1 cellular context compared by ENCODE assay signal in the genomic region with DNA sequence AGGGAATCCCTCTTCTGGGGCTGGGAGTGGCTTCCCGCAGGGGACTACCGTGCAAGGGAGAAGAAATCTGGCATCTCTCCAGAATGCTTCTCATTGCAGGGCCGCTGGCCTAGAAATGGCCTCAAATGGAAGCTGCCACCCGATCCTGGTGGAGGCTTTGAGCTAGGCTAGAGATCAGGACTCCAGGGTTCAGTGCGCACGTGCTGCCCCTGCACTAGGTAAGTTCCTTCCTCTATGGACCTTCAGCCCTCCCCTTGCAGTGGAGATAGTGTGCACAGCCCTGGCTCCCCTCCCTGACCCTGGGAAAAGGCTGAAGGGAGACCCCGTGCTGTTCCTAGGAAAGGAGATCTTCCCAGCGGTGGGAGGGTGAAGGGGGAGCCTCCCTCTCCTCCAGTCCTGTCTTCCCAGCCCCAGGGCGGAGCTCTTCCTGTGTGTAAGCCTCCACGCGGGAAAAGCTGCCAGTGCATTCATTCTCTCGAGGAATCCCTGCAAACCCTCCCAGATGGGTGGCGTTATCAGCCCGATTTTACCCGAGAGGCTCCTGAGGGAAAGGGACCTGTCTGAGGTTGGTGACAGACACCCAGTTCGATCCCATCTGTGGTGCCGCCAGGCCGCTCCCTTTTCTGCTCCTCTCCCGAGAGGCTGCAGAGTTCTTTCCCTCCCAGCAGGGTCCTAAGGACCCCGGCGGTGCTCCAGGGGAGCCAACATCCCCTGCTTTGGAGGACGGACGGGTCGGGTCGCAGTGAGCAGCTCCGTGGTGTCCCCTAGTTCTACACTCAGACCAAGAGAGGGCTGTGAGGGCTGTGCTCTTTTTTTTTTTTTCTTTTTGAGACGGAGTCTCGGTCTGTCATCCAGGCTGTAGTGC.
TF ChIP-seq lines count a peak whose summit lies in the region.

No MANE protein-coding gene starts in this region.

TF ChIP-seq in HEK293, 187 proteins besides CTCF, POLR2A, EP300 and RAD21 (continued from another document):
- TF ChIP-seq ZSCAN30 (tag by site-specific recombination; IDR thresholded peaks at IDR 0.05) (peak; percentile 94), OSR2 (tag by site-specific recombination; IDR thresholded peaks at IDR 0.05) (0 out of 2 replicates have a peak, but pooled peaks have one; percentile 21), ZNF76 (tag by site-specific recombination; IDR thresholded peaks at IDR 0.05; ENCODE audit: borderline replicate concordance, low read depth) (peak; percentile 66; the same call in 1 of the 2 replicates), ZNF398 (tag by site-specific recombination; IDR thresholded peaks at IDR 0.05) (peak; percentile 75), PRDM10 (tag by site-specific recombination; IDR thresholded peaks at IDR 0.05) (peak; percentile 89), ZNF394 (tag by site-specific recombination; IDR thresholded peaks at IDR 0.05; ENCODE audit: borderline replicate concordance) (no peak), ZIC2 (tag by site-specific recombination; IDR thresholded peaks at IDR 0.05) (peak; percentile 31), ZNF658 (tag by site-specific recombination; IDR thresholded peaks at IDR 0.05) (no peak), ZBTB17 (tag by site-specific recombination; IDR thresholded peaks at IDR 0.05) (peak; percentile 87), ZNF561 (tag by site-specific recombination; IDR thresholded peaks at IDR 0.05; ENCODE audit: borderline replicate concordance) (peak; percentile 47; the same call in 1 of the 2 replicates), ZXDB (tag by site-specific recombination; IDR thresholded peaks at IDR 0.05) (peak; percentile 100), ZNF654 (tag by site-specific recombination; IDR thresholded peaks at IDR 0.05; ENCODE audit: low read depth) (no peak), ZNF366 (tag by site-specific recombination; conservative IDR thresholded peaks at IDR 0.05) (0 out of 2 replicates have a peak, but pooled peaks have one; percentile 18), SP2 (tag by site-specific recombination; IDR thresholded peaks at IDR 0.05) (peak; percentile 72), MZF1 (tag by site-specific recombination; IDR thresholded peaks at IDR 0.05; ENCODE audit: borderline replicate concordance) (no peak), ZNF792 (tag by site-specific recombination; IDR thresholded peaks at IDR 0.05) (no peak), TRIM28 (IDR thresholded peaks at IDR 0.05; ENCODE audit: borderline replicate concordance, low read length) (peak; percentile 62; the same call in 1 of the 2 replicates), ZBTB8A (tag by site-specific recombination; IDR thresholded peaks at IDR 0.05) (peak; percentile 40), PATZ1 (tag by site-specific recombination; IDR thresholded peaks at IDR 0.05) (peak; percentile 23; the same call in 1 of the 2 replicates), ZNF585B (tag by site-specific recombination; IDR thresholded peaks at IDR 0.05) (peak; percentile 69)
